Comparison of ENCODE assay signal across 21 cellular contexts in the genomic region with DNA sequence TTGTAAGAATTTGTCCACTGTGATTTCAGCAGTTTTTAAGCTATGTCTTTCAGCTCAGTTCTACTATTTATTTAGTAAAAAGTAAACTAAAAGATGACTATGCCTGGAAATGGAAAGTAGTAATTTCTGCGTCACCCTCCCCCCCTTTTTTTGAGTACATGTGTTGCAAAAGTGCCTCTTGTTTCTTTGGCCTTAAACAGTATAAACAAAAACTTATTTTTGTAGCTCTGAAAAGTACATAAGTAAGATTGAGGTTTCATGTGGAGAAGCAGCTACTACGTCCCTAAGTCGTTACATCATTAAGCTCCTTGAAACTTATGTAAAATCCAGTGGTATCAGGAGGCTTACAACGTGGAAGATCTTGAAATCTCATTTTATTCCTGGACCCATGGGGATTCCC. TPM values are rescaled to one million over a fixed set of nuclear protein-coding genes. Genes with fewer than 3 reads are reported as not detected.
A peak's percentile ranks its signal among the peaks of the same experiment; 100 is the strongest.
DNase-seq lines count a peak whose midpoint lies in the region; TF ChIP-seq lines count a peak whose summit lies in the region.
"Had no signal": no experiment of that assay in that cellular context is flagged by ENCODE, and none has a peak within 500 bp of the region (broad histone marks: within the 10 kb centered on the region; RNA-seq: fewer than 3 reads in every experiment).

No MANE protein-coding gene starts in this region.

- no peaks in the 10 kb centered on the region for H4K20me1 ChIP-seq in OCI-LY3 (ENCODE audit: insufficient read depth, low read length)
- no peaks in the 10 kb centered on the region for H4K20me1 ChIP-seq in fibroblast of lung (ENCODE audit: control insufficient read depth, extremely low read depth, insufficient read depth, low read length)
- H4K20me1 ChIP-seq in neural cell (ENCODE audit: insufficient read depth), result no peaks in the 10 kb centered on the region

- no peaks in the 10 kb centered on the region for H3K27me3 ChIP-seq in AG04450 (ENCODE audit: control insufficient read depth, insufficient read depth, low read length)
- no peaks in the 10 kb centered on the region for H3K27me3 ChIP-seq in OCI-LY3 (ENCODE audit: low read depth, low read length)
- H3K27me3 ChIP-seq in fibroblast of lung (ENCODE audit: control insufficient read depth, insufficient read depth, low read length), result no peaks in the 10 kb centered on the region
- H3K27me3 ChIP-seq in neural cell (ENCODE audit: insufficient read depth, low read depth, low read length), result no peaks in the 10 kb centered on the region

- H3K79me2 ChIP-seq in OCI-LY3 (ENCODE audit: low read length) (peaks cover 11% of the 10 kb centered on the region), fibroblast of lung (ENCODE audit: control insufficient read depth, insufficient read depth, low read length) (no peaks in the 10 kb centered on the region), neural cell (replicated peaks; ENCODE audit: insufficient read depth, low read length) (peaks cover 12% of the 10 kb centered on the region)

- CTCF ChIA-PET in AG04450 (lab: Charles Lee), result interaction anchor here (0.6 to 2.5 kb wide), 10 partner anchors 9 to 580 kb away, joined by 3 to 11 read pairs (median 5); no protein-coding TSS in a partner anchor

- TF ChIP-seq CTCF in AG04450 (IDR thresholded peaks at IDR 0.05; ENCODE audit: low read depth, low read length), result no peak
- TF ChIP-seq CTCF in OCI-LY3 (IDR thresholded peaks at IDR 0.05; ENCODE audit: low read depth, low read length), result no peak
- TF ChIP-seq CTCF in fibroblast of lung (conservative IDR thresholded peaks at IDR 0.05 in 1 of 2, IDR thresholded peaks at IDR 0.05 in 1 of 2; ENCODE audit: low read depth in 1 of 2, low read length in 2 of 2), result no peak
- TF ChIP-seq CTCF in neural cell (IDR thresholded peaks at IDR 0.05; ENCODE audit: poor library complexity, severe bottlenecking), result no peak

- H3K4me2 ChIP-seq in OCI-LY3 (ENCODE audit: low read length), result 0 out of 2 replicates have a peak overlapping the region, but pooled peaks have one; percentile 4
- H3K4me2 ChIP-seq in fibroblast of lung (ENCODE audit: extremely low read depth, insufficient read depth, low read length), result no peak overlapping the region
- H3K4me2 ChIP-seq in neural cell (ENCODE audit: low read length), result no peak overlapping the region
- H3K4me2 ChIP-seq: GM23338 had no signal

- H3K9me3 ChIP-seq in AG04450 (ENCODE audit: control insufficient read depth, insufficient read depth, low read length), result no peaks in the 10 kb centered on the region
- no peaks in the 10 kb centered on the region for H3K9me3 ChIP-seq in OCI-LY3 (ENCODE audit: insufficient read depth, low read length)
- H3K9me3 ChIP-seq in fibroblast of lung (ENCODE audit: control insufficient read depth, insufficient read depth, low read depth, low read length), result no peaks in the 10 kb centered on the region
- H3K9me3 ChIP-seq in neural cell (ENCODE audit: low read length), result no peaks in the 10 kb centered on the region

- H3K27ac ChIP-seq in AG04450 (ENCODE audit: low read depth, low read length) (no peak overlapping the region), OCI-LY3 (ENCODE audit: low read length) (no peak overlapping the region), fibroblast of lung (ENCODE audit: insufficient read depth, low read length) (no peak overlapping the region), neural cell (ENCODE audit: low read length) (peak overlapping the region; percentile 0)
- H3K27ac ChIP-seq: coronary artery, epithelial cell of prostate had no signal

- H3K4me1 ChIP-seq in OCI-LY3 (ENCODE audit: low read length) (peaks cover 32% of the 10 kb centered on the region), fibroblast of lung (ENCODE audit: control insufficient read depth, extremely low read depth, insufficient read depth, low read length) (peaks cover 4% of the 10 kb centered on the region)

- H3K9me2 ChIP-seq in neural cell (ENCODE audit: insufficient read depth, low read length), result no peaks in the 10 kb centered on the region

- H3F3A ChIP-seq in neural cell (ENCODE audit: insufficient read depth, low read length, poor library complexity, severe bottlenecking), result no peaks in the 10 kb centered on the region

- no peak overlapping the region for H2AFZ ChIP-seq in OCI-LY3 (ENCODE audit: low read depth, low read length)
- peak overlapping the region; percentile 39 for H2AFZ ChIP-seq in fibroblast of lung (ENCODE audit: low read length)
- no peak overlapping the region for H2AFZ ChIP-seq in neural cell (ENCODE audit: low read depth, low read length)
- H2AFZ ChIP-seq: GM23338 had no signal

- no peak for TF ChIP-seq EP300 in neural cell (conservative IDR thresholded peaks at IDR 0.05; ENCODE audit: poor library complexity, severe bottlenecking)

- H3K9ac ChIP-seq in OCI-LY3 (ENCODE audit: low read length) (no peak overlapping the region), fibroblast of lung (ENCODE audit: insufficient read depth, low read length) (no peak overlapping the region), neural cell (ENCODE audit: low read length) (no peak overlapping the region)

- H3K4me3 ChIP-seq in AG04450 (ENCODE audit: low read depth, low read length), result no peak overlapping the region
- H3K4me3 ChIP-seq in OCI-LY3 (ENCODE audit: low read length), result no peak overlapping the region
- no peak overlapping the region for H3K4me3 ChIP-seq in fibroblast of lung (replicated peaks in 1 of 4; ENCODE audit: control extremely low read depth in 1 of 4, insufficient read depth in 1 of 4, low read depth in 3 of 4, low read length in 4 of 4)
- H3K4me3 ChIP-seq in neural cell (ENCODE audit: low read length), result no peak overlapping the region
- H3K4me3 ChIP-seq: coronary artery, GM23338 had no signal

- H3K36me3 ChIP-seq in OCI-LY3 (replicated peaks; ENCODE audit: low read depth, low read length) (no peaks in the 10 kb centered on the region), fibroblast of lung (ENCODE audit: control insufficient read depth, insufficient read depth, low read length) (no peaks in the 10 kb centered on the region), neural cell (ENCODE audit: insufficient read depth, low read length) (no peaks in the 10 kb centered on the region)

- no peak for TF ChIP-seq RAD21 in neural cell (conservative IDR thresholded peaks at IDR 0.05)

- DNase-seq in AG04450 (ENCODE audit: low read depth, low spot score), result peak; percentile 64
- peak in 1 of 2 donors; percentile 90 for DNase-seq in fibroblast of lung (ENCODE audit: low read depth in 2 of 2)
- DNase-seq in DMS79 treated with DMSO at 0.1 percent for 48 hours (lab: John Stamatoyannopoulos, UW), result no peak
- DNase-seq in NCI-H146 (lab: John Stamatoyannopoulos, UW), result no peak
- DNase-seq in NCI-H526 treated with DMSO at 0.1 percent for 48 hours (lab: John Stamatoyannopoulos, UW), result no peak
- DNase-seq in glomerular visceral epithelial cell (ENCODE audit: extremely low spot score), result no peak
- DNase-seq: ACHN; activated B cell treated with CpG ODN at 0.5 μM for 24 hours; activated effector memory CD4-positive, alpha-beta T cell treated with anti-CD3 and anti-CD28 coated beads, Interleukin-2, amount 50 U/mL, for 16 hours; anterior cingulate cortex; Karpas-422; kidney; NCI-H1417; NCI-H345; posterior cingulate gyrus; SIG-M5 had no signal

- POLR2A ChIA-PET in AG04450 (lab: Yijun Ruan, JAX), result interaction anchor here (1.0 to 1.6 kb wide), 3 partner anchors 16 to 76 kb away, joined by 3 to 7 read pairs (median 3); a partner anchor contains a TSS

TF ChIP-seq in neural cell, 6 proteins besides CTCF, POLR2A, EP300 and RAD21:
- TF ChIP-seq TAF1 (IDR thresholded peaks at IDR 0.05; ENCODE audit: low read depth), result no peak
- TF ChIP-seq MXI1 (conservative IDR thresholded peaks at IDR 0.05; ENCODE audit: poor library complexity, severe bottlenecking), result no peak
- TF ChIP-seq, protein P1, sequence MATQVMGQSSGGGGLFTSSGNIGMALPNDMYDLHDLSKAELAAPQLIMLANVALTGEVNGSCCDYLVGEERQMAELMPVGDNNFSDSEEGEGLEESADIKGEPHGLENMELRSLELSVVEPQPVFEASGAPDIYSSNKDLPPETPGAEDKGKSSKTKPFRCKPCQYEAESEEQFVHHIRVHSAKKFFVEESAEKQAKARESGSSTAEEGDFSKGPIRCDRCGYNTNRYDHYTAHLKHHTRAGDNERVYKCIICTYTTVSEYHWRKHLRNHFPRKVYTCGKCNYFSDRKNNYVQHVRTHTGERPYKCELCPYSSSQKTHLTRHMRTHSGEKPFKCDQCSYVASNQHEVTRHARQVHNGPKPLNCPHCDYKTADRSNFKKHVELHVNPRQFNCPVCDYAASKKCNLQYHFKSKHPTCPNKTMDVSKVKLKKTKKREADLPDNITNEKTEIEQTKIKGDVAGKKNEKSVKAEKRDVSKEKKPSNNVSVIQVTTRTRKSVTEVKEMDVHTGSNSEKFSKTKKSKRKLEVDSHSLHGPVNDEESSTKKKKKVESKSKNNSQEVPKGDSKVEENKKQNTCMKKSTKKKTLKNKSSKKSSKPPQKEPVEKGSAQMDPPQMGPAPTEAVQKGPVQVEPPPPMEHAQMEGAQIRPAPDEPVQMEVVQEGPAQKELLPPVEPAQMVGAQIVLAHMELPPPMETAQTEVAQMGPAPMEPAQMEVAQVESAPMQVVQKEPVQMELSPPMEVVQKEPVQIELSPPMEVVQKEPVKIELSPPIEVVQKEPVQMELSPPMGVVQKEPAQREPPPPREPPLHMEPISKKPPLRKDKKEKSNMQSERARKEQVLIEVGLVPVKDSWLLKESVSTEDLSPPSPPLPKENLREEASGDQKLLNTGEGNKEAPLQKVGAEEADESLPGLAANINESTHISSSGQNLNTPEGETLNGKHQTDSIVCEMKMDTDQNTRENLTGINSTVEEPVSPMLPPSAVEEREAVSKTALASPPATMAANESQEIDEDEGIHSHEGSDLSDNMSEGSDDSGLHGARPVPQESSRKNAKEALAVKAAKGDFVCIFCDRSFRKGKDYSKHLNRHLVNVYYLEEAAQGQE (IDR thresholded peaks at IDR 0.05; ENCODE audit: borderline replicate concordance), result no peak
- TF ChIP-seq POLR2AphosphoS5 (IDR thresholded peaks at IDR 0.05), result no peak
- no peak for TF ChIP-seq EZH2 (IDR thresholded peaks at IDR 0.05; ENCODE audit: borderline replicate concordance, insufficient read depth, low read length, poor library complexity, severe bottlenecking)
- TF ChIP-seq SMC3 (conservative IDR thresholded peaks at IDR 0.05; ENCODE audit: poor library complexity), result no peak

RNA-seq across cellular contexts. Expression of a gene that starts 46.3 kb away (rescaled TPM):
- polyA plus RNA-seq in AG04450 (2011; rRNA removed) (72.7 and 85.2 TPM in 2 replicates), fibroblast of lung (41.7 and 72.9 TPM in 2 replicates), neural cell (30.7 and 37.7 TPM in 2 replicates)
- polyA minus RNA-seq in AG04450 (2011; rRNA and poly(A)+ RNA removed), result 64.8 and 86.9 TPM in 2 replicates
- 122 and 127 TPM in 2 replicates for total RNA-seq in fibroblast of lung
- polyA plus RNA-seq in fibroblast of lung (2012), result 26.6 and 36.1 TPM in 2 replicates
- polyA minus RNA-seq in fibroblast of lung (ENCODE audit: low replicate concordance) (19.0 and 28.8 TPM in 2 replicates), neural cell (46.3 and 50.0 TPM in 2 replicates)
